21 cellular contexts compared by ENCODE assay signal in the genomic region with DNA sequence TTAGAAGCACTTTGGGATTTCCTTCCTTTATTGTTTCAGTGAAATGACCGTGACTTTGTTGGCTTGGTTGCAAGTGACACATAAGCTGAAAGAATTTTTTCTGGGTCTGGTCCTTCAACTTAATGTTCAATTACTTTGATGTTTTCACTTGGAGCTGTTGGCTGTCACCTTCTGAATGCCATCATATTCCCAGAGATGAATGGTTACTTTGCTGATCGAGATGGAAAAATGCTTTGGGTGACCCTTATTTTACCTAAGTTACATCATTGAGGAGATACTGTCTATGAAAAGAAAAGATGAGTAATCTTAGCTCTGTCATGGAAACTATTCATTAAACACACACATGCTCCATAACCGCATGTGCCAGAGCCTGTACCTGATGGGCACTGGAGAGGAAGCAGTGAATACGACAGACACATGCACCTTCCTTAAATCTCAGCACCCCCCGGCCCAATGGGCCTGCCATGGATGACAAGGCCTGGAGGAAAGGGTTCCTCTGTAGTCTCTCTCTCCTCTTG.
"Had no signal": no experiment of that assay in that cellular context is flagged by ENCODE, and none has a peak within 500 bp of the region (broad histone marks: within the 10 kb centered on the region; RNA-seq: fewer than 3 reads in every experiment).

No MANE protein-coding gene starts in this region.

- H3K27ac ChIP-seq: ovary, right lobe of liver, vagina had no signal

- H3K27me3 ChIP-seq: ovary, right lobe of liver, vagina had no signal

- DNase-seq: activated CD4-positive, alpha-beta memory T cell treated with anti-CD3 and anti-CD28 coated beads, Interleukin-2, amount 10 ng/mL, durations not matched to agents 7 days and 5 days; activated CD4-positive, alpha-beta T cell treated with anti-CD3 and anti-CD28 coated beads for 1 hour; activated CD4-positive, alpha-beta T cell treated with anti-CD3 and anti-CD28 coated beads, Interleukin-2, amount 10 ng/mL, durations not matched to agents 7 days and 5 days; activated T-cell treated with anti-CD3 and anti-CD28 coated beads, Interleukin-2, amount 50 U/mL, for 48 hours; dermis blood vessel endothelial cell; effector CD8-positive, alpha-beta T cell; erythroblast; foreskin fibroblast; left colon; midbrain; naive thymus-derived CD4-positive, alpha-beta T cell; ovary; right lobe of liver; stimulated activated CD4-positive, alpha-beta T cell treated with anti-CD3 and anti-CD28 coated beads, Interleukin-12 subunit alpha, Interleukin-12 subunit beta, amount 100 ng/mL, for 4 hours; stimulated activated CD4-positive, alpha-beta T cell treated with anti-CD3 and anti-CD28 coated beads, Interleukin-4, amount 100 ng/mL, for 1 hour; substantia nigra; T-helper 17 cell; T1000 had no signal

- H3K4me3 ChIP-seq: ovary, right lobe of liver, vagina had no signal

- H3K9me3 ChIP-seq: ovary, right lobe of liver, vagina had no signal

- H3K4me1 ChIP-seq: right lobe of liver, vagina had no signal

- H3K36me3 ChIP-seq: ovary, right lobe of liver, vagina had no signal

- ATAC-seq: activated naive CD4-positive, alpha-beta T cell treated with anti-CD3 and anti-CD28 coated beads, Interleukin-2, amount 50 U/mL, for 72 hours; left colon; naive thymus-derived CD4-positive, alpha-beta T cell; right lobe of liver; T-helper 17 cell; WTC11 had no signal
